8 cellular contexts compared by ENCODE assay signal in the genomic region with DNA sequence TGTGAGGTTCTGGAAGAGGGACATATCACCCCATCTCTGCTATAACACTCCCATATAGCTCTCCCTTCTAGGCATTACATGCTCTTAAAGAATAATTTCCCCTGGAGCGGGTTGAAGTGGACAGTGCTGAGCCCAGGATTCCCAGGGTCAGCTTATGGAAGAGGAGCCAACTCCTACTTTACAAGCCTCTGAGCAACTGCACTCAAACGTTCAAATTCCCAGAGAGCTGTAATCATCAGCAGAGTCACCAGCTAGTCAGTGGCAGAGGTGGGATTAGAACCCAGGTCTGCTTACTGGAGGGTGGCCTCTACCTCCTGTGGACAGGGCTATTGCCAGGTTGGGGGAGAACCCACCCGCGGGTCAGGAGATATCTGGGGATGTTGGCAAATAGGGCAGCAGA. TPM values are rescaled to one million over a fixed set of nuclear protein-coding genes. Genes with fewer than 3 reads are reported as not detected.
DNase-seq lines count a peak whose midpoint lies in the region; ATAC-seq, FAIRE-seq and TF ChIP-seq lines count a peak whose summit lies in the region.
"Had no signal": no experiment of that assay in that cellular context is flagged by ENCODE, and none has a peak within 500 bp of the region (broad histone marks: within the 10 kb centered on the region; RNA-seq: fewer than 3 reads in every experiment).

No MANE protein-coding gene starts in this region.

- ATAC-seq in GM18907 (IDR thresholded peaks at IDR 0.05; ENCODE audit: unreplicated experiment) (no peak), GM21619 (IDR thresholded peaks at IDR 0.05; ENCODE audit: unreplicated experiment) (no peak)

- peaks cover 13% of the 10 kb centered on the region; the same call in 1 of the 2 replicates for H3K4me1 ChIP-seq in SJCRH30
- H3K4me1 ChIP-seq in iPS-15b (ENCODE audit: control insufficient read depth, insufficient read depth, low read length): peaks cover 2% of the 10 kb centered on the region

- H3K9me3 ChIP-seq in SJCRH30 (replicated peaks): no peaks in the 10 kb centered on the region
- H3K9me3 ChIP-seq in iPS-15b (ENCODE audit: control insufficient read depth, insufficient read depth, low read length): no peaks in the 10 kb centered on the region

- FAIRE-seq in D721Med (lab: Jason Lieb, UNC): no peak

- peak; percentile 15 for DNase-seq in ELR (ENCODE audit: low read depth)
- DNase-seq in SJCRH30: no peak
- DNase-seq in D721Med (ENCODE audit: insufficient read length, low spot score): no peak
- DNase-seq: activated CD4-positive, alpha-beta T cell treated with anti-CD3 and anti-CD28 coated beads, Interleukin-2, amount 50 U/mL, for 1 hour had no signal

- H3K4me3 ChIP-seq in SJCRH30: peak overlapping the region; percentile 96
- H3K4me3 ChIP-seq in iPS-15b (ENCODE audit: low read depth, low read length): peak overlapping the region; percentile 69
- H3K4me3 ChIP-seq in skin epidermis: peak overlapping the region; percentile 44 to 83 (median 70)

- no peak for TF ChIP-seq CTCF in D721Med (IDR thresholded peaks at IDR 0.05; ENCODE audit: insufficient read depth, missing control alignments)

- no peak overlapping the region for H3K9ac ChIP-seq in iPS-15b (ENCODE audit: low read depth, low read length)

- H3K27ac ChIP-seq in SJCRH30 (no peak overlapping the region), skin epidermis (peak overlapping the region in 13 of 21 experiments; percentile 9 to 89 (median 79))

- H3K36me3 ChIP-seq in SJCRH30 (0 out of 2 replicates have a peak, but pooled peaks cover 4% of the 10 kb centered on the region), iPS-15b (ENCODE audit: control insufficient read depth, insufficient read depth, low read length) (no peaks in the 10 kb centered on the region)

- H3K27me3 ChIP-seq in SJCRH30 (no peaks in the 10 kb centered on the region), iPS-15b (ENCODE audit: control insufficient read depth, insufficient read depth, low read length) (peaks cover 29% of the 10 kb centered on the region)

RNA-seq across cellular contexts. Expression of a gene that starts 1.4 kb away (rescaled TPM):
- 17.8 and 18.8 TPM in 2 replicates for total RNA-seq in SJCRH30 (2014; rRNA removed; shearing (Covaris generic))
